Comparison of ENCODE assay signal across 10 cellular contexts in the genomic region with DNA sequence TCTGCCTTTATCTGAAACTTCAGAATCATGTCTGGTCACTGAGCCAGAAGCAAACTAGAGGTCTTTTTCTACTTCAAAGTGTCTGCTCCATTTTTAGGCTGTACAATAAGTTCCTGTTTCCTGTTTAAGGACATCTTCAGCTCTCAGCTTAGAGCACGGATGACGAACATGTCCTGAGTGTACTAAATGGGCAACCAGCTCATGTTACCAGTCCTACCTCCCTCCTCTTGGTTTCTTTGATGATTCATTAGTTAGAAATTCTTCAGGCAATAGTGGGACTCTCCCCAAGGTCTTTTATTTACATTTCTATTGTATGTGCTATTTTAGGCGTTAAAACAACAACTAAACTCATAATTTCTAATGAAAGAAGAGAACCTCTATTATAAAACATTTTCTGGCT. TPM values are rescaled to one million over a fixed set of nuclear protein-coding genes. Genes with fewer than 3 reads are reported as not detected.
DNase-seq lines count a peak whose midpoint lies in the region; ATAC-seq and TF ChIP-seq lines count a peak whose summit lies in the region.
"Had no signal": no experiment of that assay in that cellular context is flagged by ENCODE, and none has a peak within 500 bp of the region (broad histone marks: within the 10 kb centered on the region; RNA-seq: fewer than 3 reads in every experiment).

No MANE protein-coding gene starts in this region.

- H2AFZ ChIP-seq in smooth muscle cell (ENCODE audit: low read depth): peak overlapping the region; percentile 67

- H3K4me3 ChIP-seq in epithelial cell of proximal tubule (ENCODE audit: low read depth, low read length) (no peak overlapping the region), smooth muscle cell (peak overlapping the region; percentile 37)

- peaks cover 7% of the 10 kb centered on the region for H3K4me1 ChIP-seq in smooth muscle cell (ENCODE audit: low read depth)

- no peaks in the 10 kb centered on the region for H3K36me3 ChIP-seq in smooth muscle cell (ENCODE audit: low read depth)

- TF ChIP-seq CTCF in epithelial cell of proximal tubule (conservative IDR thresholded peaks at IDR 0.05; ENCODE audit: low read depth, low read length) (no peak), smooth muscle cell (IDR thresholded peaks at IDR 0.05; ENCODE audit: borderline replicate concordance, insufficient read depth, poor library complexity, severe bottlenecking) (no peak)

- no peaks in the 10 kb centered on the region for H3K79me2 ChIP-seq in smooth muscle cell (ENCODE audit: low read depth)

- DNase-seq in NCI-H748 (lab: John Stamatoyannopoulos, UW; ENCODE audit: unreplicated experiment): peak; percentile 4
- DNase-seq in NCI-H748 treated with DMSO at 0.1 percent for 48 hours (lab: John Stamatoyannopoulos, UW): no peak
- DNase-seq in NCI-H510A treated with DMSO at 0.1 percent for 48 hours (lab: John Stamatoyannopoulos, UW): peak; percentile 32
- DNase-seq in epithelial cell of proximal tubule (ENCODE audit: low read depth): peak; percentile 84
- DNase-seq in smooth muscle cell (lab: John Stamatoyannopoulos, UW; ENCODE audit: unreplicated experiment): no peak
- DNase-seq in NCI-H2196 treated with DMSO at 0.1 percent for 48 hours (lab: John Stamatoyannopoulos, UW; ENCODE audit: unreplicated experiment): no peak
- DNase-seq in activated CD4-positive, alpha-beta T cell treated with anti-CD3 and anti-CD28 coated beads, Interleukin-2, amount 50 U/mL, for 4 hours: no peak
- DNase-seq: NCI-H1417 treated with DMSO at 0.1 percent for 48 hours had no signal

- peak overlapping the region; percentile 98 for H3K27ac ChIP-seq in smooth muscle cell (ENCODE audit: low read depth)

- no peak for ATAC-seq in HG03521 (IDR thresholded peaks at IDR 0.05; ENCODE audit: unreplicated experiment)
- ATAC-seq: left lobe of liver had no signal

- no peaks in the 10 kb centered on the region for H4K20me1 ChIP-seq in smooth muscle cell (ENCODE audit: low read depth)

- H3F3A ChIP-seq in smooth muscle cell (ENCODE audit: low read depth): peaks cover 6% of the 10 kb centered on the region

- H3K4me2 ChIP-seq in smooth muscle cell: peak overlapping the region; percentile 84

- H3K9me3 ChIP-seq in smooth muscle cell (replicated peaks; ENCODE audit: low read depth): no peaks in the 10 kb centered on the region

- peak overlapping the region; percentile 83 for H3K9ac ChIP-seq in smooth muscle cell (ENCODE audit: low read depth)

- H3K27me3 ChIP-seq in smooth muscle cell (ENCODE audit: low read depth): no peaks in the 10 kb centered on the region

- 9% methylated on average over 3 of the region's 3 CpGs for whole genome bisulfite sequencing in smooth muscle cell (ENCODE audit: low lambda C conversion rate)

RNA-seq across cellular contexts. Expression of a gene that starts 58.0 kb away (rescaled TPM):
- total RNA-seq in epithelial cell of proximal tubule (0.36 and 6.0 TPM in 2 replicates), smooth muscle cell (6.5 and 16.6 TPM in 2 replicates)
- polyA plus RNA-seq in smooth muscle cell: 3.8 and 4.8 TPM in 2 replicates

Comparison
In these comparisons a context has a peak if more than half of its experiments do, and no peak if none do; other contexts are left out.
1. DNase-seq: peak in NCI-H748 (single experiment), NCI-H510A treated with DMSO at 0.1 percent for 48 hours (single experiment) and epithelial cell of proximal tubule (single experiment); none in NCI-H748 treated with DMSO at 0.1 percent for 48 hours (single experiment), smooth muscle cell (single experiment), NCI-H2196 treated with DMSO at 0.1 percent for 48 hours (single experiment) and activated CD4-positive, alpha-beta T cell treated with anti-CD3 and anti-CD28 coated beads, Interleukin-2, amount 50 U/mL, for 4 hours (0 of 2).